25 cellular contexts compared by ENCODE assay signal in genomic region chr9:133693116-133693515, GRCh38. TPM values are rescaled to one million over a fixed set of nuclear protein-coding genes. Genes with fewer than 3 reads are reported as not detected.
DNase-seq lines count a peak whose midpoint lies in the region; ATAC-seq and TF ChIP-seq lines count a peak whose summit lies in the region.
"Had no signal": no experiment of that assay in that cellular context is flagged by ENCODE, and none has a peak within 500 bp of the region (broad histone marks: within the 10 kb centered on the region; RNA-seq: fewer than 3 reads in every experiment).

No MANE protein-coding gene starts in this region.

- no peak overlapping the region for H3K4me3 Mint-ChIP-seq in central memory CD8-positive, alpha-beta T cell
- no peak overlapping the region for H3K4me3 Mint-ChIP-seq in type B pancreatic cell
- H3K4me3 Mint-ChIP-seq: CD8-positive, alpha-beta memory T cell; GM23338 had no signal

- no peaks in the 10 kb centered on the region for H3K27me3 ChIP-seq in right atrium auricular region
- H3K27me3 ChIP-seq in trophoblast cell (ENCODE audit: insufficient read depth, low read length): no peaks in the 10 kb centered on the region
- H3K27me3 ChIP-seq: BLaER1 treated with 17β-estradiol and CSF1 and Interleukin-3, amounts not matched to agents 10 nM and 100 nM had no signal

- H4K91ac ChIP-seq in trophoblast cell (ENCODE audit: low read depth, low read length): no peak overlapping the region

- peaks cover 6% of the 10 kb centered on the region for H3K36me3 Mint-ChIP-seq in central memory CD8-positive, alpha-beta T cell (ENCODE audit: insufficient read depth)
- no peaks in the 10 kb centered on the region for H3K36me3 Mint-ChIP-seq in type B pancreatic cell

- H3K4me3 ChIP-seq in right atrium auricular region (no peak overlapping the region), trophoblast cell (ENCODE audit: low read depth, low read length) (no peak overlapping the region)
- H3K4me3 ChIP-seq: BLaER1 treated with 17β-estradiol and CSF1 and Interleukin-3, amounts not matched to agents 10 nM and 100 nM; GM23338 had no signal

- H3K9me3 Mint-ChIP-seq in central memory CD8-positive, alpha-beta T cell: no peaks in the 10 kb centered on the region
- no peaks in the 10 kb centered on the region for H3K9me3 Mint-ChIP-seq in type B pancreatic cell
- H3K9me3 Mint-ChIP-seq: CD8-positive, alpha-beta memory T cell; GM23338 had no signal

- H3K4me2 ChIP-seq in trophoblast cell (ENCODE audit: low read length): no peak overlapping the region
- H3K4me2 ChIP-seq: BLaER1 treated with 17β-estradiol and CSF1 and Interleukin-3, amounts not matched to agents 10 nM and 100 nM; GM23338 had no signal

- H3K27ac Mint-ChIP-seq in central memory CD8-positive, alpha-beta T cell (ENCODE audit: low read depth): peak overlapping the region; percentile 89
- peak overlapping the region; percentile 70 for H3K27ac Mint-ChIP-seq in type B pancreatic cell
- H3K27ac Mint-ChIP-seq: CD8-positive, alpha-beta memory T cell; GM23338 had no signal

- H3K4me1 ChIP-seq in right atrium auricular region (no peaks in the 10 kb centered on the region), trophoblast cell (ENCODE audit: control insufficient read depth in 1 of 2, insufficient read depth in 2 of 2, low read length in 2 of 2) (peaks cover 33 to 39% of the 10 kb centered on the region in 2 experiments)

- peak overlapping the region; percentile 2 for H2BK12ac ChIP-seq in trophoblast cell (ENCODE audit: low read length)

- H3K9ac ChIP-seq in trophoblast cell (ENCODE audit: low read length): no peak overlapping the region

- no peak overlapping the region for H3K18ac ChIP-seq in trophoblast cell (ENCODE audit: low read length)

- peaks cover 6% of the 10 kb centered on the region for H3K4me1 Mint-ChIP-seq in central memory CD8-positive, alpha-beta T cell
- peaks cover 14% of the 10 kb centered on the region for H3K4me1 Mint-ChIP-seq in type B pancreatic cell (ENCODE audit: unreplicated experiment)

- H3K79me1 ChIP-seq in trophoblast cell (ENCODE audit: low read length): peaks cover 29% of the 10 kb centered on the region

- H3K9me3 ChIP-seq in right atrium auricular region (no peaks in the 10 kb centered on the region), trophoblast cell (ENCODE audit: insufficient read depth, low read depth, low read length) (peaks cover 2% of the 10 kb centered on the region)
- H3K9me3 ChIP-seq: BLaER1 treated with 17β-estradiol and CSF1 and Interleukin-3, amounts not matched to agents 10 nM and 100 nM had no signal

- no peaks in the 10 kb centered on the region for H3K36me3 ChIP-seq in right atrium auricular region
- H3K36me3 ChIP-seq in trophoblast cell (ENCODE audit: control insufficient read depth in 1 of 2, insufficient read depth in 2 of 2, low read length in 2 of 2): no peaks in the 10 kb centered on the region

- TF ChIP-seq CTCF in right atrium auricular region (IDR thresholded peaks at IDR 0.05): no peak
- no peak for TF ChIP-seq CTCF in type B pancreatic cell (conservative IDR thresholded peaks at IDR 0.05)

- no peak overlapping the region for H3K23ac ChIP-seq in trophoblast cell (ENCODE audit: low read length)

- no CpG with 5 or more reads among the region's 10 CpGs for WGBS in trophoblast cell (ENCODE audit: extremely low coverage, insufficient coverage, insufficient read length)

- H3K4ac ChIP-seq in trophoblast cell (ENCODE audit: low read depth, low read length): no peak overlapping the region

- H2AK5ac ChIP-seq in trophoblast cell (ENCODE audit: low read length): no peak overlapping the region

- no peak overlapping the region for H3K27ac ChIP-seq in right atrium auricular region
- H3K27ac ChIP-seq in trophoblast cell (ENCODE audit: low read depth, low read length): no peak overlapping the region
- H3K27ac ChIP-seq: 22Rv1; BLaER1 treated with 17β-estradiol and CSF1 and Interleukin-3, amounts not matched to agents 10 nM and 100 nM had no signal

- H2BK120ac ChIP-seq in trophoblast cell (ENCODE audit: insufficient read depth, low read length, poor library complexity): no peak overlapping the region

- H3K27me3 Mint-ChIP-seq in central memory CD8-positive, alpha-beta T cell: no peaks in the 10 kb centered on the region
- H3K27me3 Mint-ChIP-seq in type B pancreatic cell: peaks cover 3% of the 10 kb centered on the region
- H3K27me3 Mint-ChIP-seq: CD8-positive, alpha-beta memory T cell had no signal

- H4K8ac ChIP-seq in trophoblast cell (ENCODE audit: low read depth, low read length): no peak overlapping the region

- no peak overlapping the region for H2BK5ac ChIP-seq in trophoblast cell (ENCODE audit: low read depth, low read length, poor library complexity)

- no peak overlapping the region for H3K14ac ChIP-seq in trophoblast cell (ENCODE audit: low read length)

- intact Hi-C loops in Right ventricle myocardium inferior (cut with DNase I): no loop called here

- H4K12ac ChIP-seq in trophoblast cell (ENCODE audit: low read depth, low read length): no peak overlapping the region

- DNase-seq in Right ventricle myocardium inferior (ENCODE audit: missing footprints) (peak; percentile 17), right atrium auricular region (ENCODE audit: low spot score) (no peak), trophoblast cell (no peak), type B pancreatic cell (ENCODE audit: extremely low spot score, unreplicated experiment) (no peak)
- DNase-seq in central memory CD8-positive, alpha-beta T cell (ENCODE audit: low spot score in 2 of 2): no peak
- DNase-seq in activated CD4-positive, alpha-beta T cell treated with anti-CD3 and anti-CD28 coated beads, Interleukin-2, amount 50 U/mL, for 48 hours: no peak
- DNase-seq: ACHN; CD8-positive, alpha-beta memory T cell; HCEC 1CT; KBM-7; MM.1S; NCI-H1092; NCI-H1436; NCI-H1930; NCI-H2227 treated with DMSO at 0.1 percent for 48 hours; NCI-H510A treated with DMSO at 0.1 percent for 48 hours had no signal

- ATAC-seq in Right ventricle myocardium inferior (no peak), HG02981 (IDR thresholded peaks at IDR 0.05; ENCODE audit: unreplicated experiment) (no peak), HG03135 (IDR thresholded peaks at IDR 0.05; ENCODE audit: unreplicated experiment) (no peak)
- no peak for ATAC-seq in central memory CD8-positive, alpha-beta T cell (replicated peaks; ENCODE audit: extremely low read depth, poor library complexity, severe bottlenecking)
- ATAC-seq: GM23338 had no signal

- no peak overlapping the region for H2AFZ ChIP-seq in trophoblast cell (ENCODE audit: insufficient read depth, low read length, poor library complexity)
- H2AFZ ChIP-seq: GM23338 had no signal

- no peaks in the 10 kb centered on the region for H3K79me2 ChIP-seq in trophoblast cell (ENCODE audit: control insufficient read depth, insufficient read depth, low read length, poor library complexity)

RNA-seq across cellular contexts. Expression of gene SARDH, which starts 45.0 kb away (rescaled TPM):
- total RNA-seq in Right ventricle myocardium inferior (0.41 TPM), right atrium auricular region (under 1 TPM; 0.63 to 0.94 TPM), type B pancreatic cell (ENCODE audit: low replicate concordance) (0.76 and 6.8 TPM in 2 replicates)
- polyA plus RNA-seq in trophoblast cell (2013): 0.88 and 0.90 TPM in 2 replicates

RNA-seq across cellular contexts. Expression of gene DBH, which starts 57.0 kb away (rescaled TPM):
- not detected for total RNA-seq in Right ventricle myocardium inferior
- total RNA-seq in right atrium auricular region: not detected
- polyA plus RNA-seq in trophoblast cell (2013): 0.01 and 0.03 TPM in 2 replicates
- total RNA-seq in type B pancreatic cell (ENCODE audit: low replicate concordance): 0.10 and 0.12 TPM in 2 replicates
- total RNA-seq: CD8-positive, alpha-beta memory T cell; Daoy; HT1080; OCI-LY7; SK-MEL-5 had no signal
- polyA plus RNA-seq: CD8-positive, alpha-beta memory T cell had no signal
